ENCODE assay signal across 20 cellular contexts in the genomic region with DNA sequence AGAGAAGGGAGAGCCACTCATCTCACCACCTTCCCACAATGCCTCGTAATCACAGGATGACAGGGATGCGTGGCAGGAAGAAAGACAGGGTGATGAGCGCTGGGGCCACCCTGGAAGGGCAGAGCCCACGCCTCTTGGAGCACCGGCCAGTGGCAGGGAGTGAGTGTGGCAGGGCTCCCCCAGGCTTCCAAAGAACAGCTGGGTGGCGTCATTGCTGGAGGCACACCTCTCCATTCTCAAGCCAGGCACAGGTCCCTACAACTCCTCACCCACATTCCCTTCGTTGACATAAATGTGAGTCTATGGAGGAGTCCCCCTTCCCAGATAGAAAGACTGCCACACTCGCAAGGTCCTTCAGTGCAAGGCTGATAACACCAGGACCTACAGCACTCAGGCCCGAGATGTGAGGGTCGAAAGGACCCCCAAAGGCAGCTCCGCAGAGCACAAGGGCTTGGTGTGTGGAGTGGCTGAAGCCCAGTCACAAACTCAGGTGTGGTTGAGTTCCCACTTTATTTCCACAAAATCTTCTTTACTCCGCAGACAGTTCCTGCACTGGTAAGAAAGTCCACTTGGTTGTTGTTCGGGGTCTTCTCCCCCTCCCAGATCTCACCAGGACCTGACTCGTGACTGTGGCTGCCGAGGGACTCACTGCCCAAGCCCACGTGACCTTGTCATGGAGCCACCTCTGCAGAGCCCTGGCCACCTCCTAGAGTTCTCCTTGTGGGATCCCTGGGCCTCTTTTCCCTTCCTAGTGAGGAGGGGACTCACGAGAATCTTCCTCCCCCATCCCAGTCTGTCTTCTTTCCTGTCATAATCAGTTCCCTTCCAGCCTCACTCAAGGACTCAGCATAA. TPM values are rescaled to one million over a fixed set of nuclear protein-coding genes. Genes with fewer than 3 reads are reported as not detected.
"Had no signal": no experiment of that assay in that cellular context is flagged by ENCODE, and none has a peak within 500 bp of the region (broad histone marks: within the 10 kb centered on the region; RNA-seq: fewer than 3 reads in every experiment).

No MANE protein-coding gene starts in this region.

- H3K36me3 ChIP-seq: adrenal gland, Peyer's patch had no signal

- H3K9me3 ChIP-seq: adrenal gland, Peyer's patch had no signal

- H3K27ac Mint-ChIP-seq: activated naive CD8-positive, alpha-beta T cell treated with anti-CD3 and anti-CD28 coated beads, Interleukin-2, amount 10 ng/mL, durations not matched to agents 7 days and 5 days; T-helper 1 cell treated with Interleukin-12 subunit alpha and Interleukin-12 subunit beta and Interleukin-4 antibody, amounts not matched to agents 30 μg/mL and 1 μg/mL, for 36 hours had no signal

- H3K27ac ChIP-seq: adrenal gland, Peyer's patch, RWPE1 had no signal

- ATAC-seq: activated CD4-positive, CD25-positive, alpha-beta regulatory T cell treated with anti-CD3 and anti-CD28 coated beads, Interleukin-2, amount 50 U/mL, for 24 hours had no signal

- H3K36me3 Mint-ChIP-seq: activated naive CD8-positive, alpha-beta T cell treated with anti-CD3 and anti-CD28 coated beads, Interleukin-2, amount 10 ng/mL, durations not matched to agents 7 days and 5 days had no signal

- DNase-seq: activated CD4-positive, alpha-beta T cell treated with anti-CD3 and anti-CD28 coated beads for 4 hours; activated CD4-positive, alpha-beta T cell treated with anti-CD3 and anti-CD28 coated beads, Interleukin-2, amount 50 U/mL, for 48 hours; activated naive CD4-positive, alpha-beta T cell treated with anti-CD3 and anti-CD28 coated beads, Interleukin-2, amount 50 U/mL, for 16 hours; activated naive CD8-positive, alpha-beta T cell treated with anti-CD3 and anti-CD28 coated beads, Interleukin-2, amount 10 ng/mL, durations not matched to agents 7 days and 5 days; activated T-cell treated with anti-CD3 and anti-CD28 coated beads for 4 hours; anterior cingulate cortex; caudate nucleus; Karpas-422; MM.1S; NCI-H1105 treated with DMSO at 0.1 percent for 48 hours; NCI-H146; NCI-H187 treated with DMSO at 0.1 percent for 48 hours; NCI-H2081 treated with DMSO at 0.1 percent for 48 hours; NCI-H446; SHP77 treated with DMSO at 0.1 percent for 48 hours had no signal

- H3K4me3 Mint-ChIP-seq: activated naive CD8-positive, alpha-beta T cell treated with anti-CD3 and anti-CD28 coated beads, Interleukin-2, amount 10 ng/mL, durations not matched to agents 7 days and 5 days had no signal

- H3K4me3 ChIP-seq: adrenal gland, Peyer's patch had no signal

- H3K9me3 Mint-ChIP-seq: activated naive CD8-positive, alpha-beta T cell treated with anti-CD3 and anti-CD28 coated beads, Interleukin-2, amount 10 ng/mL, durations not matched to agents 7 days and 5 days; T-helper 1 cell treated with Interleukin-12 subunit alpha and Interleukin-12 subunit beta and Interleukin-4 antibody, amounts not matched to agents 30 μg/mL and 1 μg/mL, for 36 hours had no signal

RNA-seq across cellular contexts. Expression of a gene that starts 22.4 kb away (rescaled TPM):
- total RNA-seq: activated naive CD8-positive, alpha-beta T cell treated with anti-CD3 and anti-CD28 coated beads, Interleukin-2, amount 10 ng/mL, durations not matched to agents 7 days and 5 days had no signal
